In the genomic region with DNA sequence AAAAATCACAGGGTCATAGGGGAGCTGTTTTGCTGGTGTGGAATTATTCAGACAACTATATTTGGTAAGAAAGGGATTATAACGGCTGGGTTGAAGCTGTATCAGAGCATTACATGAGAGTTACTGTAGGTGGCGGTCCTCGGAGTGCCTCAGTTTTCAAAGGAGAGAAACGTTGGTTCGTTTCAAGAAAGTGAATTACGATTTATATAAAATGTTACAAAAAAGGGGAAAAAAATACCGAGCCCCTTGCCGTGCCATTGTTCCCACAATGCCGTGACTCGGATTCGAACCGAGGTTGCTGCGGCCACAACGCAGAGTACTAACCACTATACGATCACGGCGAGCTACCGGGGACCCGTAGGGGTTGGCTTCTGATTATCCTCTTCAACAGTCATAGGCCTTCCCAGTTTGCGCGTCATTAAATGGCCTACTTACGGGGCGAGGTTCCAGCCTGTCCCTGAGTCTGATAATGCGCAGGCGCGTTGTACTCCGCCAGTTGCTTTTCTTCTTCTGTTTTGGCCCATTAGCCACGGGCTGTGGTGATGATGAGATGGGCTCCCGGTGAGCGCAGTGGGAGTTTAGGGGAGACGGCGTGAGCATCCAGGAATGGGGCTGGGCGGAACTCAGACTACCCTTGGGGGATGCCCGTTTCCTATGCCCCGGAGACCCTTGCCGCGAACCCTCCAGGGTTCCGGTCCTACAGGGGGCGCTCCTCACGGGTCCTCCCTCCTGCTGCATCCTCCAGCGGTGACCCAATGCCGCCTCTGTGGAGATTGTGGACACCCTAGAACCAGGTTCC, we compare ENCODE assay signal across 1 cellular context.
A peak's percentile ranks its signal among the peaks of the same experiment; 100 is the strongest.
TF ChIP-seq lines count a peak whose summit lies in the region.

No MANE protein-coding gene starts in this region.

TF ChIP-seq in HepG2, 621 proteins besides CTCF, POLR2A, EP300 and RAD21 (continued from another document and continues in another):
- TF ChIP-seq, protein P1, sequence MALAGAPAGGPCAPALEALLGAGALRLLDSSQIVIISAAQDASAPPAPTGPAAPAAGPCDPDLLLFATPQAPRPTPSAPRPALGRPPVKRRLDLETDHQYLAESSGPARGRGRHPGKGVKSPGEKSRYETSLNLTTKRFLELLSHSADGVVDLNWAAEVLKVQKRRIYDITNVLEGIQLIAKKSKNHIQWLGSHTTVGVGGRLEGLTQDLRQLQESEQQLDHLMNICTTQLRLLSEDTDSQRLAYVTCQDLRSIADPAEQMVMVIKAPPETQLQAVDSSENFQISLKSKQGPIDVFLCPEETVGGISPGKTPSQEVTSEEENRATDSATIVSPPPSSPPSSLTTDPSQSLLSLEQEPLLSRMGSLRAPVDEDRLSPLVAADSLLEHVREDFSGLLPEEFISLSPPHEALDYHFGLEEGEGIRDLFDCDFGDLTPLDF (CRISPR knock-in tag; IDR thresholded peaks at IDR 0.05), result no peak
- no peak for TF ChIP-seq ZNF17 (CRISPR knock-in tag; IDR thresholded peaks at IDR 0.05)
- TF ChIP-seq, protein P2, sequence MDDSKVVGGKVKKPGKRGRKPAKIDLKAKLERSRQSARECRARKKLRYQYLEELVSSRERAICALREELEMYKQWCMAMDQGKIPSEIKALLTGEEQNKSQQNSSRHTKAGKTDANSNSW (CRISPR knock-in tag; IDR thresholded peaks at IDR 0.05; ENCODE audit: borderline replicate concordance), result no peak
- TF ChIP-seq, protein P3, sequence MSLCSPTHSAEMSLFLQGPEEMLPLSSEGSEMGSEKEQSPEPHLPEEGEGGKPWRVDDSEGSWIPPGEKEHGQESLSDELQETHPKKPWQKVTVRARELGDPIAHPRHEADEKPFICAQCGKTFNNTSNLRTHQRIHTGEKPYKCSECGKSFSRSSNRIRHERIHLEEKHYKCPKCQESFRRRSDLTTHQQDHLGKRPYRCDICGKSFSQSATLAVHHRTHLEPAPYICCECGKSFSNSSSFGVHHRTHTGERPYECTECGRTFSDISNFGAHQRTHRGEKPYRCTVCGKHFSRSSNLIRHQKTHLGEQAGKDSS (CRISPR knock-in tag; IDR thresholded peaks at IDR 0.05; ENCODE audit: borderline replicate concordance, low read depth), result peak; percentile 57; the same call in 1 of the 2 replicates
- TF ChIP-seq ZNF253 (CRISPR knock-in tag; IDR thresholded peaks at IDR 0.05; ENCODE audit: borderline replicate concordance), result no peak
- peak; percentile 61; the same call in 1 of the 2 replicates for TF ChIP-seq KDM5B (CRISPR knock-in tag; IDR thresholded peaks at IDR 0.05; ENCODE audit: borderline replicate concordance)
- no peak; the same call in 1 of the 2 replicates for TF ChIP-seq ZFP90 (CRISPR knock-in tag; IDR thresholded peaks at IDR 0.05; ENCODE audit: borderline replicate concordance)
- TF ChIP-seq, protein P4, sequence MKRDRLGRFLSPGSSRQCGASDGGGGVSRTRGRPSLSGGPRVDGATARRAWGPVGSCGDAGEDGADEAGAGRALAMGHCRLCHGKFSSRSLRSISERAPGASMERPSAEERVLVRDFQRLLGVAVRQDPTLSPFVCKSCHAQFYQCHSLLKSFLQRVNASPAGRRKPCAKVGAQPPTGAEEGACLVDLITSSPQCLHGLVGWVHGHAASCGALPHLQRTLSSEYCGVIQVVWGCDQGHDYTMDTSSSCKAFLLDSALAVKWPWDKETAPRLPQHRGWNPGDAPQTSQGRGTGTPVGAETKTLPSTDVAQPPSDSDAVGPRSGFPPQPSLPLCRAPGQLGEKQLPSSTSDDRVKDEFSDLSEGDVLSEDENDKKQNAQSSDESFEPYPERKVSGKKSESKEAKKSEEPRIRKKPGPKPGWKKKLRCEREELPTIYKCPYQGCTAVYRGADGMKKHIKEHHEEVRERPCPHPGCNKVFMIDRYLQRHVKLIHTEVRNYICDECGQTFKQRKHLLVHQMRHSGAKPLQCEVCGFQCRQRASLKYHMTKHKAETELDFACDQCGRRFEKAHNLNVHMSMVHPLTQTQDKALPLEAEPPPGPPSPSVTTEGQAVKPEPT (CRISPR knock-in tag; IDR thresholded peaks at IDR 0.05; ENCODE audit: low read depth), result no peak
- TF ChIP-seq NFKBIZ (CRISPR knock-in tag; IDR thresholded peaks at IDR 0.05), result no peak
- TF ChIP-seq, protein P5, sequence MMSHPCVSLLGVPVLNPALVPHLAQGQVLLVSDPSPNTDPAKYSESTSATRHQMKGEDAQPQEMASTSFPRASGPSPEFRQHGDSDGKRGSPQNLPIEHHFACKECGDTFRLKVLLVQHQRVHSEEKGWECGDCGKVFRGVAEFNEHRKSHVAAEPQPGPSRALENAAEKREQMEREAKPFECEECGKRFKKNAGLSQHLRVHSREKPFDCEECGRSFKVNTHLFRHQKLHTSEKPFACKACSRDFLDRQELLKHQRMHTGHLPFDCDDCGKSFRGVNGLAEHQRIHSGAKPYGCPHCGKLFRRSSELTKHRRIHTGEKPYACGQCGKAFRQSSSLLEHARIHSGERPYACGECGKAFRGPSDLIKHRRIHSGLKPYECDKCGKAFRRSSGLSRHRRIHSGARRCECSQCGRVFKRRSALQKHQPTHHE (CRISPR knock-in tag; IDR thresholded peaks at IDR 0.05; ENCODE audit: borderline replicate concordance), result no peak
- TF ChIP-seq ISX (CRISPR knock-in tag; conservative IDR thresholded peaks at IDR 0.05), result no peak
- TF ChIP-seq FOXK2 (IDR thresholded peaks at IDR 0.05), result no peak
- TF ChIP-seq ZNF850 (CRISPR knock-in tag; conservative IDR thresholded peaks at IDR 0.05), result no peak
- no peak for TF ChIP-seq PCBP1 (IDR thresholded peaks at IDR 0.05; ENCODE audit: borderline replicate concordance, low read depth, low read length)
- TF ChIP-seq HOXA9 (CRISPR knock-in tag; IDR thresholded peaks at IDR 0.05; ENCODE audit: borderline replicate concordance), result no peak
- TF ChIP-seq MIER2 (CRISPR knock-in tag; IDR thresholded peaks at IDR 0.05), result no peak
- no peak for TF ChIP-seq ZFYVE20 (CRISPR knock-in tag; IDR thresholded peaks at IDR 0.05; ENCODE audit: borderline replicate concordance, low read depth)
- 0 out of 2 replicates have a peak, but pooled peaks have one; percentile 22 for TF ChIP-seq ZNF782 (CRISPR knock-in tag; IDR thresholded peaks at IDR 0.05; ENCODE audit: borderline replicate concordance)
- TF ChIP-seq ZNF724P (CRISPR knock-in tag; IDR thresholded peaks at IDR 0.05; ENCODE audit: borderline replicate concordance), result no peak
- TF ChIP-seq ISL2 (CRISPR knock-in tag; IDR thresholded peaks at IDR 0.05), result peak; percentile 55; the same call in 1 of the 2 replicates
- no peak for TF ChIP-seq ZNF883 (CRISPR knock-in tag; IDR thresholded peaks at IDR 0.05; ENCODE audit: not compliant biosample characterization)
- no peak for TF ChIP-seq ZBTB20 (CRISPR knock-in tag; IDR thresholded peaks at IDR 0.05; ENCODE audit: borderline replicate concordance, low read depth)
- TF ChIP-seq, protein P6, sequence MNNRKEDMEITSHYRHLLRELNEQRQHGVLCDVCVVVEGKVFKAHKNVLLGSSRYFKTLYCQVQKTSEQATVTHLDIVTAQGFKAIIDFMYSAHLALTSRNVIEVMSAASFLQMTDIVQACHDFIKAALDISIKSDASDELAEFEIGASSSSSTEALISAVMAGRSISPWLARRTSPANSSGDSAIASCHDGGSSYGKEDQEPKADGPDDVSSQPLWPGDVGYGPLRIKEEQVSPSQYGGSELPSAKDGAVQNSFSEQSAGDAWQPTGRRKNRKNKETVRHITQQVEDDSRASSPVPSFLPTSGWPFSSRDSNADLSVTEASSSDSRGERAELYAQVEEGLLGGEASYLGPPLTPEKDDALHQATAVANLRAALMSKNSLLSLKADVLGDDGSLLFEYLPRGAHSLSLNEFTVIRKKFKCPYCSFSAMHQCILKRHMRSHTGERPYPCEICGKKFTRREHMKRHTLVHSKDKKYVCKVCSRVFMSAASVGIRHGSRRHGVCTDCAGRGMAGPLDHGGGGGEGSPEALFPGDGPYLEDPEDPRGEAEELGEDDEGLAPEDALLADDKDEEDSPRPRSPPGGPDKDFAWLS (CRISPR knock-in tag; IDR thresholded peaks at IDR 0.05; ENCODE audit: borderline replicate concordance), result no peak
- no peak for TF ChIP-seq JDP2 (CRISPR knock-in tag; IDR thresholded peaks at IDR 0.05; ENCODE audit: borderline replicate concordance)
- TF ChIP-seq SMAD1 (CRISPR knock-in tag; IDR thresholded peaks at IDR 0.05; ENCODE audit: borderline replicate concordance, low read depth), result 0 out of 2 replicates have a peak, but pooled peaks have one; percentile 68
- TF ChIP-seq ESRRA (CRISPR knock-in tag; IDR thresholded peaks at IDR 0.05; ENCODE audit: low read depth), result no peak
- peak; percentile 53 for TF ChIP-seq HIVEP1 (CRISPR knock-in tag; IDR thresholded peaks at IDR 0.05)
- no peak for TF ChIP-seq TCF7 (IDR thresholded peaks at IDR 0.05; ENCODE audit: low read depth)
- peak; percentile 78; the same call in 1 of the 2 replicates for TF ChIP-seq TARDBP (CRISPR knock-in tag; IDR thresholded peaks at IDR 0.05)
- TF ChIP-seq STAG1 (CRISPR knock-in tag; IDR thresholded peaks at IDR 0.05), result peak; percentile 26; the same call in 1 of the 2 replicates
- TF ChIP-seq NR2C2 (CRISPR knock-in tag; IDR thresholded peaks at IDR 0.05; ENCODE audit: borderline replicate concordance), result no peak
- TF ChIP-seq, protein P7, sequence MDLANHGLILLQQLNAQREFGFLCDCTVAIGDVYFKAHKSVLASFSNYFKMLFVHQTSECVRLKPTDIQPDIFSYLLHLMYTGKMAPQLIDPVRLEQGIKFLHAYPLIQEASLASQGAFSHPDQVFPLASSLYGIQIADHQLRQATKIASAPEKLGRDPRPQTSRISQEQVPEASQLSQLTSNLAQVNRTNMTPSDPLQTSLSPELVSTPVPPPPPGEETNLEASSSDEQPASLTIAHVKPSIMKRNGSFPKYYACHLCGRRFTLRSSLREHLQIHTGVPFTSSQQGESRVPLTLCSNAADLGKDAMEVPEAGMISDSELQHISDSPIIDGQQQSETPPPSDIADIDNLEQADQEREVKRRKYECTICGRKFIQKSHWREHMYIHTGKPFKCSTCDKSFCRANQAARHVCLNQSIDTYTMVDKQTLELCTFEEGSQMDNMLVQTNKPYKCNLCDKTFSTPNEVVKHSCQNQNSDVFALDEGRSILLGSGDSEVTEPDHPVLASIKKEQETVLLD (CRISPR knock-in tag; IDR thresholded peaks at IDR 0.05; ENCODE audit: low read depth), result no peak
- no peak for TF ChIP-seq SCMH1 (CRISPR knock-in tag; IDR thresholded peaks at IDR 0.05; ENCODE audit: borderline replicate concordance)
- TF ChIP-seq, protein P8, sequence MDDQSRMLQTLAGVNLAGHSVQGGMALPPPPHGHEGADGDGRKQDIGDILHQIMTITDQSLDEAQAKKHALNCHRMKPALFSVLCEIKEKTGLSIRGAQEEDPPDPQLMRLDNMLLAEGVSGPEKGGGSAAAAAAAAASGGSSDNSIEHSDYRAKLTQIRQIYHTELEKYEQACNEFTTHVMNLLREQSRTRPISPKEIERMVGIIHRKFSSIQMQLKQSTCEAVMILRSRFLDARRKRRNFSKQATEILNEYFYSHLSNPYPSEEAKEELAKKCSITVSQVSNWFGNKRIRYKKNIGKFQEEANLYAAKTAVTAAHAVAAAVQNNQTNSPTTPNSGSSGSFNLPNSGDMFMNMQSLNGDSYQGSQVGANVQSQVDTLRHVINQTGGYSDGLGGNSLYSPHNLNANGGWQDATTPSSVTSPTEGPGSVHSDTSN (CRISPR knock-in tag; IDR thresholded peaks at IDR 0.05; ENCODE audit: borderline replicate concordance), result no peak
- peak; percentile 62; the same call in 1 of the 2 replicates for TF ChIP-seq FOXK1 (CRISPR knock-in tag; IDR thresholded peaks at IDR 0.05; ENCODE audit: borderline replicate concordance, low read depth)
- TF ChIP-seq RXRB (CRISPR knock-in tag; IDR thresholded peaks at IDR 0.05; ENCODE audit: borderline replicate concordance), result peak; percentile 73
- TF ChIP-seq ZFP82 (CRISPR knock-in tag; IDR thresholded peaks at IDR 0.05; ENCODE audit: borderline replicate concordance), result no peak
- TF ChIP-seq, protein P9, sequence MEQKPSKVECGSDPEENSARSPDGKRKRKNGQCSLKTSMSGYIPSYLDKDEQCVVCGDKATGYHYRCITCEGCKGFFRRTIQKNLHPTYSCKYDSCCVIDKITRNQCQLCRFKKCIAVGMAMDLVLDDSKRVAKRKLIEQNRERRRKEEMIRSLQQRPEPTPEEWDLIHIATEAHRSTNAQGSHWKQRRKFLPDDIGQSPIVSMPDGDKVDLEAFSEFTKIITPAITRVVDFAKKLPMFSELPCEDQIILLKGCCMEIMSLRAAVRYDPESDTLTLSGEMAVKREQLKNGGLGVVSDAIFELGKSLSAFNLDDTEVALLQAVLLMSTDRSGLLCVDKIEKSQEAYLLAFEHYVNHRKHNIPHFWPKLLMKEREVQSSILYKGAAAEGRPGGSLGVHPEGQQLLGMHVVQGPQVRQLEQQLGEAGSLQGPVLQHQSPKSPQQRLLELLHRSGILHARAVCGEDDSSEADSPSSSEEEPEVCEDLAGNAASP (CRISPR knock-in tag; IDR thresholded peaks at IDR 0.05; ENCODE audit: borderline replicate concordance), result no peak
- TF ChIP-seq, protein P10, sequence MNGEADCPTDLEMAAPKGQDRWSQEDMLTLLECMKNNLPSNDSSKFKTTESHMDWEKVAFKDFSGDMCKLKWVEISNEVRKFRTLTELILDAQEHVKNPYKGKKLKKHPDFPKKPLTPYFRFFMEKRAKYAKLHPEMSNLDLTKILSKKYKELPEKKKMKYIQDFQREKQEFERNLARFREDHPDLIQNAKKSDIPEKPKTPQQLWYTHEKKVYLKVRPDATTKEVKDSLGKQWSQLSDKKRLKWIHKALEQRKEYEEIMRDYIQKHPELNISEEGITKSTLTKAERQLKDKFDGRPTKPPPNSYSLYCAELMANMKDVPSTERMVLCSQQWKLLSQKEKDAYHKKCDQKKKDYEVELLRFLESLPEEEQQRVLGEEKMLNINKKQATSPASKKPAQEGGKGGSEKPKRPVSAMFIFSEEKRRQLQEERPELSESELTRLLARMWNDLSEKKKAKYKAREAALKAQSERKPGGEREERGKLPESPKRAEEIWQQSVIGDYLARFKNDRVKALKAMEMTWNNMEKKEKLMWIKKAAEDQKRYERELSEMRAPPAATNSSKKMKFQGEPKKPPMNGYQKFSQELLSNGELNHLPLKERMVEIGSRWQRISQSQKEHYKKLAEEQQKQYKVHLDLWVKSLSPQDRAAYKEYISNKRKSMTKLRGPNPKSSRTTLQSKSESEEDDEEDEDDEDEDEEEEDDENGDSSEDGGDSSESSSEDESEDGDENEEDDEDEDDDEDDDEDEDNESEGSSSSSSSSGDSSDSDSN (CRISPR knock-in tag; IDR thresholded peaks at IDR 0.05), result peak; percentile 63; the same call in 1 of the 2 replicates
- TF ChIP-seq LCORL (IDR thresholded peaks at IDR 0.05), result no peak
- no peak; the same call in 1 of the 2 replicates for TF ChIP-seq LCORL (CRISPR knock-in tag; IDR thresholded peaks at IDR 0.05)
- 0 out of 2 replicates have a peak, but pooled peaks have one; percentile 1 for TF ChIP-seq SMC3 (IDR thresholded peaks at IDR 0.05; ENCODE audit: low read length)
- no peak for TF ChIP-seq NFIB (CRISPR knock-in tag; IDR thresholded peaks at IDR 0.05; ENCODE audit: borderline replicate concordance)
- no peak for TF ChIP-seq ZNF143 (CRISPR knock-in tag; IDR thresholded peaks at IDR 0.05)
- TF ChIP-seq ARNTL (CRISPR knock-in tag; IDR thresholded peaks at IDR 0.05), result no peak
